In the genomic region with DNA sequence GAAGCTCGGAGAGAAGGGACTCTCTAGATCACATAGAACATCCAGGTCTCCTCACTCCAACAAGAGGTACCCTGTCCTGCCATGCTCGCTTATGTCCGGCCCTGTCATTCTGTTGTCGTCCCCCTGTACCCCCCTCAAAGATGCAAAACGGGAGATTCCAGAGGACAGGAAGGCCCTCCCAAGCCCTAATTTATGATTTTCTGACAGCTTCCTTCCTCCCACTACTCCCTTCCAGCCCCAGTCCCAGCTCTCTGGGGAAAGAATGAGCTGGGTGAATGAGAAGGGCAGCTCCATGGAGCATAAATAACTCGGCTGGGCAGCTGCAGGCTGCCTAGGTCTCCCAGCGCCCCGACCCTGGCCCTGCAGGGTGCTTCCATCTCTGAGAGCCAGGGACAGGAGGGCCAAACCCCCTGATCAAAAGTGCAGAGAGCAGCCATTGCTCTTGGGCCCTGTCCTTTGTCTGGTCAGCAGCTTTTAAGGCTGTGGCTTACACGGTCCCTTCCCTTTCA, we compare ENCODE assay signal across 1 cellular context.
TF ChIP-seq lines count a peak whose summit lies in the region.

No MANE protein-coding gene starts in this region.

TF ChIP-seq in HepG2, 621 proteins besides CTCF, POLR2A, EP300 and RAD21:
- no peak for TF ChIP-seq RARG (CRISPR knock-in tag; IDR thresholded peaks at IDR 0.05; ENCODE audit: low read depth)
- TF ChIP-seq, protein P1, sequence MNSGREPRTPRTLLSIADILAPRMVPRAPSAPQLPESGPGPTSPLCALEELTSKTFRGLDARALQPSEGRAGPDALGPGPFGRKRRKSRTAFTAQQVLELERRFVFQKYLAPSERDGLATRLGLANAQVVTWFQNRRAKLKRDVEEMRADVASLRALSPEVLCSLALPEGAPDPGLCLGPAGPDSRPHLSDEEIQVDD (CRISPR knock-in tag; IDR thresholded peaks at IDR 0.05; ENCODE audit: borderline replicate concordance), result no peak
- 0 out of 2 replicates have a peak, but pooled peaks have one; percentile 3 for TF ChIP-seq KAT8 (CRISPR knock-in tag; IDR thresholded peaks at IDR 0.05)
- TF ChIP-seq NCOA2 (CRISPR knock-in tag; IDR thresholded peaks at IDR 0.05), result no peak
- TF ChIP-seq NFE2L2 (IDR thresholded peaks at IDR 0.05; ENCODE audit: low read length), result no peak
- TF ChIP-seq, protein P2, sequence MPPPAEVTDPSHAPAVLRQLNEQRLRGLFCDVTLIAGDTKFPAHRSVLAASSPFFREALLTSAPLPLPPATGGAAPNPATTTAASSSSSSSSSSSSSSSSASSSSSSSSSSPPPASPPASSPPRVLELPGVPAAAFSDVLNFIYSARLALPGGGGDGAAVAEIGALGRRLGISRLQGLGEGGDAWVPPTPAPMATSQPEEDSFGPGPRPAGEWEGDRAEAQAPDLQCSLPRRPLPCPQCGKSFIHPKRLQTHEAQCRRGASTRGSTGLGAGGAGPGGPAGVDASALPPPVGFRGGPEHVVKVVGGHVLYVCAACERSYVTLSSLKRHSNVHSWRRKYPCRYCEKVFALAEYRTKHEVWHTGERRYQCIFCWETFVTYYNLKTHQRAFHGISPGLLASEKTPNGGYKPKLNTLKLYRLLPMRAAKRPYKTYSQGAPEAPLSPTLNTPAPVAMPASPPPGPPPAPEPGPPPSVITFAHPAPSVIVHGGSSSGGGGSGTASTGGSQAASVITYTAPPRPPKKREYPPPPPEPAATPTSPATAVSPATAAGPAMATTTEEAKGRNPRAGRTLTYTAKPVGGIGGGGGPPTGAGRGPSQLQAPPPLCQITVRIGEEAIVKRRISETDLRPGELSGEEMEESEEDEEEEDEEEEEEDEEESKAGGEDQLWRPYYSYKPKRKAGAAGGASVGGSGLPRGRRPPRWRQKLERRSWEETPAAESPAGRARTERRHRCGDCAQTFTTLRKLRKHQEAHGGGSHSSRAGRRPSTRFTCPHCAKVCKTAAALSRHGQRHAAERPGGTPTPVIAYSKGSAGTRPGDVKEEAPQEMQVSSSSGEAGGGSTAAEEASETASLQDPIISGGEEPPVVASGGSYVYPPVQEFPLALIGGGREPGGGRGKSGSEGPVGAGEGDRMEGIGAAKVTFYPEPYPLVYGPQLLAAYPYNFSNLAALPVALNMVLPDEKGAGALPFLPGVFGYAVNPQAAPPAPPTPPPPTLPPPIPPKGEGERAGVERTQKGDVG (CRISPR knock-in tag; IDR thresholded peaks at IDR 0.05; ENCODE audit: borderline replicate concordance), result 0 out of 2 replicates have a peak, but pooled peaks have one; percentile 9
- TF ChIP-seq, protein P3, sequence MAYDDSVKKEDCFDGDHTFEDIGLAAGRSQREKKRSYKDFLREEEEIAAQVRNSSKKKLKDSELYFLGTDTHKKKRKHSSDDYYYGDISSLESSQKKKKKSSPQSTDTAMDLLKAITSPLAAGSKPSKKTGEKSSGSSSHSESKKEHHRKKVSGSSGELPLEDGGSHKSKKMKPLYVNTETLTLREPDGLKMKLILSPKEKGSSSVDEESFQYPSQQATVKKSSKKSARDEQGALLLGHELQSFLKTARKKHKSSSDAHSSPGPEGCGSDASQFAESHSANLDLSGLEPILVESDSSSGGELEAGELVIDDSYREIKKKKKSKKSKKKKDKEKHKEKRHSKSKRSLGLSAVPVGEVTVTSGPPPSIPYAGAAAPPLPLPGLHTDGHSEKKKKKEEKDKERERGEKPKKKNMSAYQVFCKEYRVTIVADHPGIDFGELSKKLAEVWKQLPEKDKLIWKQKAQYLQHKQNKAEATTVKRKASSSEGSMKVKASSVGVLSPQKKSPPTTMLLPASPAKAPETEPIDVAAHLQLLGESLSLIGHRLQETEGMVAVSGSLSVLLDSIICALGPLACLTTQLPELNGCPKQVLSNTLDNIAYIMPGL (CRISPR knock-in tag; IDR thresholded peaks at IDR 0.05; ENCODE audit: borderline replicate concordance in 1 of 2, low read depth in 1 of 2), result no peak
- TF ChIP-seq ZNF275 (CRISPR knock-in tag; IDR thresholded peaks at IDR 0.05; ENCODE audit: borderline replicate concordance), result no peak
- TF ChIP-seq REPIN1 (CRISPR knock-in tag; IDR thresholded peaks at IDR 0.05; ENCODE audit: borderline replicate concordance, low read depth), result no peak
- TF ChIP-seq, protein P4, sequence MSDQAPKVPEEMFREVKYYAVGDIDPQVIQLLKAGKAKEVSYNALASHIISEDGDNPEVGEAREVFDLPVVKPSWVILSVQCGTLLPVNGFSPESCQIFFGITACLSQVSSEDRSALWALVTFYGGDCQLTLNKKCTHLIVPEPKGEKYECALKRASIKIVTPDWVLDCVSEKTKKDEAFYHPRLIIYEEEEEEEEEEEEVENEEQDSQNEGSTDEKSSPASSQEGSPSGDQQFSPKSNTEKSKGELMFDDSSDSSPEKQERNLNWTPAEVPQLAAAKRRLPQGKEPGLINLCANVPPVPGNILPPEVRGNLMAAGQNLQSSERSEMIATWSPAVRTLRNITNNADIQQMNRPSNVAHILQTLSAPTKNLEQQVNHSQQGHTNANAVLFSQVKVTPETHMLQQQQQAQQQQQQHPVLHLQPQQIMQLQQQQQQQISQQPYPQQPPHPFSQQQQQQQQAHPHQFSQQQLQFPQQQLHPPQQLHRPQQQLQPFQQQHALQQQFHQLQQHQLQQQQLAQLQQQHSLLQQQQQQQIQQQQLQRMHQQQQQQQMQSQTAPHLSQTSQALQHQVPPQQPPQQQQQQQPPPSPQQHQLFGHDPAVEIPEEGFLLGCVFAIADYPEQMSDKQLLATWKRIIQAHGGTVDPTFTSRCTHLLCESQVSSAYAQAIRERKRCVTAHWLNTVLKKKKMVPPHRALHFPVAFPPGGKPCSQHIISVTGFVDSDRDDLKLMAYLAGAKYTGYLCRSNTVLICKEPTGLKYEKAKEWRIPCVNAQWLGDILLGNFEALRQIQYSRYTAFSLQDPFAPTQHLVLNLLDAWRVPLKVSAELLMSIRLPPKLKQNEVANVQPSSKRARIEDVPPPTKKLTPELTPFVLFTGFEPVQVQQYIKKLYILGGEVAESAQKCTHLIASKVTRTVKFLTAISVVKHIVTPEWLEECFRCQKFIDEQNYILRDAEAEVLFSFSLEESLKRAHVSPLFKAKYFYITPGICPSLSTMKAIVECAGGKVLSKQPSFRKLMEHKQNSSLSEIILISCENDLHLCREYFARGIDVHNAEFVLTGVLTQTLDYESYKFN (CRISPR knock-in tag; conservative IDR thresholded peaks at IDR 0.05), result 0 out of 2 replicates have a peak, but pooled peaks have one; percentile 4
- no peak for TF ChIP-seq ZNF569 (CRISPR knock-in tag; IDR thresholded peaks at IDR 0.05; ENCODE audit: borderline replicate concordance)
- no peak for TF ChIP-seq ZNF354B (CRISPR knock-in tag; IDR thresholded peaks at IDR 0.05)
- TF ChIP-seq YY1 (IDR thresholded peaks at IDR 0.05; ENCODE audit: insufficient read depth, insufficient replicate concordance, low read depth, low read length), result peak; percentile 13
- no peak for TF ChIP-seq MAX (IDR thresholded peaks at IDR 0.05)
